Comparison of ENCODE assay signal across 8 cellular contexts in genomic region chr12:11653215-11653753, GRCh38. TPM values are rescaled to one million over a fixed set of nuclear protein-coding genes. Genes with fewer than 3 reads are reported as not detected.
DNase-seq lines count a peak whose midpoint lies in the region; ATAC-seq and TF ChIP-seq lines count a peak whose summit lies in the region.

No MANE protein-coding gene starts in this region.

- H3K4me2 ChIP-seq in DOHH2 (ENCODE audit: low read length), result peak overlapping the region; percentile 80

- H3K27ac Mint-ChIP-seq in activated T-helper 17 cell treated with anti-CD3 and anti-CD28 coated beads, Interleukin-2, amount 50 U/mL, for 72 hours, result peak overlapping the region; percentile 96

- H3K9me3 ChIP-seq in DOHH2 (ENCODE audit: control insufficient read depth, insufficient read depth, low read length), result no peaks in the 10 kb centered on the region

- peaks cover 41% of the 10 kb centered on the region for H3K4me1 Mint-ChIP-seq in activated T-helper 17 cell treated with anti-CD3 and anti-CD28 coated beads, Interleukin-2, amount 50 U/mL, for 72 hours

- no peaks in the 10 kb centered on the region for H4K20me1 ChIP-seq in DOHH2 (ENCODE audit: control insufficient read depth, insufficient read depth, low read depth, low read length)

- H3K9me3 Mint-ChIP-seq in activated T-helper 17 cell treated with anti-CD3 and anti-CD28 coated beads, Interleukin-2, amount 50 U/mL, for 72 hours, result no peaks in the 10 kb centered on the region

- peaks cover 52% of the 10 kb centered on the region for H3K4me1 ChIP-seq in DOHH2 (ENCODE audit: control insufficient read depth, low read length)

- H3K36me3 ChIP-seq in DOHH2 (ENCODE audit: control insufficient read depth, low read length), result no peaks in the 10 kb centered on the region

- H3K27me3 ChIP-seq in DOHH2 (ENCODE audit: control insufficient read depth, low read length), result peaks cover 14% of the 10 kb centered on the region
- no peaks in the 10 kb centered on the region for H3K27me3 ChIP-seq in layer of hippocampus (ENCODE audit: control insufficient read depth, insufficient read depth, low read length)

- ATAC-seq in HG03460 (IDR thresholded peaks at IDR 0.05; ENCODE audit: unreplicated experiment), result peak; percentile 23
- ATAC-seq in activated T-helper 17 cell treated with anti-CD3 and anti-CD28 coated beads, Interleukin-2, amount 50 U/mL, for 72 hours (replicated peaks), result peak; percentile 61

- H3K27me3 Mint-ChIP-seq in activated T-helper 17 cell treated with anti-CD3 and anti-CD28 coated beads, Interleukin-2, amount 50 U/mL, for 72 hours, result no peaks in the 10 kb centered on the region

- H3K36me3 Mint-ChIP-seq in activated T-helper 17 cell treated with anti-CD3 and anti-CD28 coated beads, Interleukin-2, amount 50 U/mL, for 72 hours (ENCODE audit: low read depth), result peaks cover 75% of the 10 kb centered on the region

- no peaks in the 10 kb centered on the region for H3K9me2 ChIP-seq in DOHH2 (replicated peaks; ENCODE audit: control insufficient read depth, low read length)

- DNase-seq in stimulated activated CD8-positive, alpha-beta memory T cell treated with anti-CD3 and anti-CD28 coated beads, Interleukin-4, amount 100 ng/mL, for 48 hours, result peak; percentile 73
- DNase-seq in Ammon's horn (ENCODE audit: low spot score), result no peak
- no peak for DNase-seq in epidermal melanocyte (ENCODE audit: insufficient read length, low spot score)
- DNase-seq in NCI-H526 treated with DMSO at 0.1 percent for 48 hours (lab: John Stamatoyannopoulos, UW), result no peak

- H3K79me2 ChIP-seq in DOHH2 (ENCODE audit: control insufficient read depth, low read length), result peaks cover 45% of the 10 kb centered on the region

- H3K4me3 ChIP-seq in DOHH2 (ENCODE audit: low read length), result peak overlapping the region; percentile 92

- peaks cover 12% of the 10 kb centered on the region for H3F3A ChIP-seq in DOHH2 (ENCODE audit: control insufficient read depth, insufficient read depth)

- no peak for TF ChIP-seq CTCF in DOHH2 (IDR thresholded peaks at IDR 0.05; ENCODE audit: low read depth, low read length, poor library complexity, severe bottlenecking)

- peak overlapping the region; percentile 92 for H3K4me3 Mint-ChIP-seq in activated T-helper 17 cell treated with anti-CD3 and anti-CD28 coated beads, Interleukin-2, amount 50 U/mL, for 72 hours

- H3K27ac ChIP-seq in DOHH2 (ENCODE audit: low read depth, low read length) (peak overlapping the region; percentile 29; the same call in 1 of the 2 replicates), layer of hippocampus (ENCODE audit: low read depth, low read length) (peak overlapping the region; percentile 33)

RNA-seq across cellular contexts. Expression of gene ETV6, which starts 3.8 kb away (rescaled TPM):
- 10 to 100 TPM; 45.9 to 49.0 TPM for total RNA-seq in activated T-helper 17 cell treated with anti-CD3 and anti-CD28 coated beads, Interleukin-2, amount 50 U/mL, for 72 hours
